23 cellular contexts compared by ENCODE assay signal in genomic region chr7:110800984-110801383, GRCh38.
DNase-seq lines count a peak whose midpoint lies in the region; ATAC-seq and TF ChIP-seq lines count a peak whose summit lies in the region.
"Had no signal": no experiment of that assay in that cellular context is flagged by ENCODE, and none has a peak within 500 bp of the region (broad histone marks: within the 10 kb centered on the region; RNA-seq: fewer than 3 reads in every experiment).

No MANE protein-coding gene starts in this region.

- peak; percentile 34 for ATAC-seq in GM18511 (IDR thresholded peaks at IDR 0.05; ENCODE audit: unreplicated experiment)
- peak; percentile 32 for ATAC-seq in GM19324 (IDR thresholded peaks at IDR 0.05; ENCODE audit: low FRiP score, unreplicated experiment)
- ATAC-seq in HG02759 (IDR thresholded peaks at IDR 0.05; ENCODE audit: unreplicated experiment): peak; percentile 65
- peak; percentile 33 for ATAC-seq in HG03442 (IDR thresholded peaks at IDR 0.05; ENCODE audit: unreplicated experiment)
- ATAC-seq in gastroesophageal sphincter: no peak
- ATAC-seq: gastrocnemius medialis had no signal

- no peak overlapping the region for H3K4me2 ChIP-seq in smooth muscle cell

- no peaks in the 10 kb centered on the region for H3F3A ChIP-seq in smooth muscle cell (ENCODE audit: low read depth)

- DNase-seq in NCI-H1436 treated with DMSO at 0.1 percent for 48 hours (lab: John Stamatoyannopoulos, UW) (no peak), smooth muscle cell (lab: John Stamatoyannopoulos, UW; ENCODE audit: unreplicated experiment) (no peak), COLO668 (lab: John Stamatoyannopoulos, UW; ENCODE audit: unreplicated experiment) (no peak)
- DNase-seq: adrenal gland; Caco-2; dorsolateral prefrontal cortex; EL; erythroblast; gastrocnemius medialis; H7; IMR-90; MM.1S; NCI-H187 treated with DMSO at 0.1 percent for 48 hours; stimulated activated CD4-positive, alpha-beta T cell treated with anti-CD3 and anti-CD28 coated beads, Interleukin-2, amount 100 ng/mL, for 48 hours; substantia nigra; SW 1271 had no signal

- H3K4me3 ChIP-seq in gastroesophageal sphincter (no peak overlapping the region), smooth muscle cell (no peak overlapping the region)
- H3K4me3 ChIP-seq: adrenal gland, cardiac muscle cell, dorsolateral prefrontal cortex, gastrocnemius medialis had no signal

- H3K36me3 ChIP-seq in gastroesophageal sphincter: no peaks in the 10 kb centered on the region
- no peaks in the 10 kb centered on the region for H3K36me3 ChIP-seq in smooth muscle cell (ENCODE audit: low read depth)
- H3K36me3 ChIP-seq: adrenal gland, cardiac muscle cell, gastrocnemius medialis had no signal

- H3K4me1 ChIP-seq in gastroesophageal sphincter (no peaks in the 10 kb centered on the region), smooth muscle cell (ENCODE audit: low read depth) (no peaks in the 10 kb centered on the region)
- H3K4me1 ChIP-seq: adrenal gland, Caco-2, gastrocnemius medialis had no signal

- TF ChIP-seq EP300 in gastroesophageal sphincter (IDR thresholded peaks at IDR 0.05): no peak

- H3K27me3 ChIP-seq in gastroesophageal sphincter (no peaks in the 10 kb centered on the region), smooth muscle cell (ENCODE audit: low read depth) (no peaks in the 10 kb centered on the region)
- H3K27me3 ChIP-seq: adrenal gland, cardiac muscle cell, gastrocnemius medialis had no signal

- H3K27ac ChIP-seq in gastroesophageal sphincter: no peak overlapping the region
- no peak overlapping the region for H3K27ac ChIP-seq in smooth muscle cell (ENCODE audit: low read depth)
- H3K27ac ChIP-seq: adrenal gland, cardiac muscle cell, dorsolateral prefrontal cortex, gastrocnemius medialis, HL-60 had no signal

- TF ChIP-seq CTCF in gastroesophageal sphincter (IDR thresholded peaks at IDR 0.05) (no peak), smooth muscle cell (IDR thresholded peaks at IDR 0.05; ENCODE audit: borderline replicate concordance, insufficient read depth, poor library complexity, severe bottlenecking) (no peak)

- H2AFZ ChIP-seq in smooth muscle cell (ENCODE audit: low read depth): no peak overlapping the region

- no peaks in the 10 kb centered on the region for H4K20me1 ChIP-seq in smooth muscle cell (ENCODE audit: low read depth)

- H3K9ac ChIP-seq in smooth muscle cell (ENCODE audit: low read depth): no peak overlapping the region

- H3K9me3 ChIP-seq in gastroesophageal sphincter: no peaks in the 10 kb centered on the region
- no peaks in the 10 kb centered on the region for H3K9me3 ChIP-seq in smooth muscle cell (replicated peaks; ENCODE audit: low read depth)
- H3K9me3 ChIP-seq: adrenal gland, Caco-2, gastrocnemius medialis had no signal

- no peaks in the 10 kb centered on the region for H3K79me2 ChIP-seq in smooth muscle cell (ENCODE audit: low read depth)

- no peak for TF ChIP-seq POLR2A in gastroesophageal sphincter (IDR thresholded peaks at IDR 0.05)
